Comparison of ENCODE assay signal across 11 cellular contexts in genomic region chr1:93567255-93567918, GRCh38.
A peak's percentile ranks its signal among the peaks of the same experiment; 100 is the strongest.
DNase-seq lines count a peak whose midpoint lies in the region; ATAC-seq and TF ChIP-seq lines count a peak whose summit lies in the region.
"Had no signal": no experiment of that assay in that cellular context is flagged by ENCODE, and none has a peak within 500 bp of the region (broad histone marks: within the 10 kb centered on the region; RNA-seq: fewer than 3 reads in every experiment).

No MANE protein-coding gene starts in this region.

- H2BK120ac ChIP-seq in mesenchymal stem cell (ENCODE audit: low read depth, low read length), result no peak overlapping the region

- H4K8ac ChIP-seq in mesenchymal stem cell (ENCODE audit: low read length), result no peak overlapping the region

- H3K4me3 Mint-ChIP-seq in endothelial cell (ENCODE audit: unreplicated experiment), result peak overlapping the region; percentile 16

- TF ChIP-seq CTCF in NB4 (IDR thresholded peaks at IDR 0.05; ENCODE audit: low read depth, low read length) (no peak), endothelial cell (IDR thresholded peaks at IDR 0.05; ENCODE audit: unreplicated experiment) (no peak)

- H3K4me1 Mint-ChIP-seq in endothelial cell (ENCODE audit: unreplicated experiment), result peaks cover 31% of the 10 kb centered on the region

- no peak overlapping the region for H2BK15ac ChIP-seq in mesenchymal stem cell (ENCODE audit: low read depth, poor library complexity, severe bottlenecking)

- H3K4me1 ChIP-seq in mesenchymal stem cell (ENCODE audit: control insufficient read depth, insufficient read depth, low read depth, low read length), result peaks cover 4% of the 10 kb centered on the region

- no peak overlapping the region for H4K91ac ChIP-seq in mesenchymal stem cell (ENCODE audit: low read length)

- TF ChIP-seq POLR2A in NB4 (IDR thresholded peaks at IDR 0.05; ENCODE audit: extremely low read depth, insufficient read length), result no peak

- H3K27ac ChIP-seq in mesenchymal stem cell (ENCODE audit: low read length, poor library complexity, severe bottlenecking), result peak overlapping the region; percentile 17
- H3K27ac ChIP-seq: SK-N-MC had no signal

- peak overlapping the region in 1 of 2 experiments; percentile 67 for H3K18ac ChIP-seq in mesenchymal stem cell (ENCODE audit: low read depth in 1 of 2, low read length in 2 of 2)

- ATAC-seq in HG02840 (IDR thresholded peaks at IDR 0.05; ENCODE audit: low FRiP score, unreplicated experiment), result no peak

- WGBS in mesenchymal stem cell, result 67% methylated on average over 15 of the region's 15 CpGs

- H3K14ac ChIP-seq in mesenchymal stem cell (ENCODE audit: low read length in 2 of 2), result no peak overlapping the region

- no peak overlapping the region for H2AK5ac ChIP-seq in mesenchymal stem cell (ENCODE audit: low read length, severe bottlenecking)

- peak overlapping the region; percentile 55 for H3K9ac ChIP-seq in mesenchymal stem cell (ENCODE audit: low read length)
- H3K9ac ChIP-seq: BLaER1 treated with 17β-estradiol and CSF1 and Interleukin-3, amounts not matched to agents 10 nM and 100 nM had no signal

- no peaks in the 10 kb centered on the region for H3K9me3 Mint-ChIP-seq in endothelial cell (ENCODE audit: unreplicated experiment)

- H3K9me3 ChIP-seq in mesenchymal stem cell (ENCODE audit: control insufficient read depth, low read length), result no peaks in the 10 kb centered on the region
- H3K9me3 ChIP-seq: BLaER1 treated with 17β-estradiol and CSF1 and Interleukin-3, amounts not matched to agents 10 nM and 100 nM had no signal

- peaks cover 19% of the 10 kb centered on the region for H3K27me3 Mint-ChIP-seq in endothelial cell (ENCODE audit: unreplicated experiment)

- H3K36me3 ChIP-seq in mesenchymal stem cell (ENCODE audit: control insufficient read depth in 1 of 2, insufficient read depth in 2 of 2, low read depth in 1 of 2, low read length in 2 of 2), result peaks cover 46 to 87% of the 10 kb centered on the region in 2 experiments

- no peak overlapping the region for H2AFZ ChIP-seq in mesenchymal stem cell (ENCODE audit: low read depth, low read length)

- H3K27ac Mint-ChIP-seq in endothelial cell (ENCODE audit: unreplicated experiment), result peak overlapping the region; percentile 85

- H3K4ac ChIP-seq in mesenchymal stem cell (ENCODE audit: low read depth in 1 of 2, low read length in 2 of 2), result no peak overlapping the region

- H2BK5ac ChIP-seq in mesenchymal stem cell (ENCODE audit: low read depth, low read length, poor library complexity, severe bottlenecking), result no peak overlapping the region

- H3K4me2 ChIP-seq in mesenchymal stem cell (ENCODE audit: low read length, poor library complexity, severe bottlenecking), result no peak overlapping the region

- H2BK12ac ChIP-seq in mesenchymal stem cell (ENCODE audit: low read length in 2 of 2), result peak overlapping the region; percentile 62 to 67

- H3K79me1 ChIP-seq in mesenchymal stem cell (replicated peaks; ENCODE audit: low read length, poor library complexity, severe bottlenecking), result peaks cover 21% of the 10 kb centered on the region

- H3K23ac ChIP-seq in mesenchymal stem cell (ENCODE audit: low read length in 2 of 2), result no peak overlapping the region

- H3K36me3 Mint-ChIP-seq in endothelial cell (ENCODE audit: low read depth, unreplicated experiment), result peaks cover 25% of the 10 kb centered on the region

- H3K4me3 ChIP-seq in NB4 (ENCODE audit: low read depth, low read length), result no peak overlapping the region
- no peak overlapping the region for H3K4me3 ChIP-seq in mesenchymal stem cell (ENCODE audit: insufficient read depth in 1 of 2, low read depth in 1 of 2, low read length in 2 of 2)
- H3K4me3 ChIP-seq: BLaER1 treated with 17β-estradiol and CSF1 and Interleukin-3, amounts not matched to agents 10 nM and 100 nM; SK-N-MC had no signal

- H3K27me3 ChIP-seq in mesenchymal stem cell (ENCODE audit: control insufficient read depth in 1 of 2, insufficient read depth in 1 of 2, low read length in 2 of 2), result no peaks in the 10 kb centered on the region
- H3K27me3 ChIP-seq: BLaER1 treated with 17β-estradiol and CSF1 and Interleukin-3, amounts not matched to agents 10 nM and 100 nM had no signal

- DNase-seq in ACHN (peak; percentile 35), NB4 (ENCODE audit: low read depth) (peak; percentile 41), endothelial cell (ENCODE audit: low spot score) (no peak), mesenchymal stem cell (peak; percentile 96), iPS-NIHi11 (ENCODE audit: low spot score) (no peak), activated T-cell treated with anti-CD3 and anti-CD28 coated beads for 4 hours (no peak), superior temporal gyrus (ENCODE audit: extremely low spot score) (no peak)
- DNase-seq: activated naive CD4-positive, alpha-beta T cell had no signal

- in situ Hi-C loops in ACHN (cut with HindIII; ENCODE audit: low pct_ligation_motif_present, low pct_unique_long_range_greater_than_20kb, low sequenced_read_pairs), result no loop called here

Comparison
In these comparisons a context has a peak if more than half of its experiments do, and no peak if none do; other contexts are left out.
1. DNase-seq: peak in ACHN (single experiment), NB4 (single experiment) and mesenchymal stem cell (single experiment); none in endothelial cell (single experiment), iPS-NIHi11 (single experiment), activated T-cell treated with anti-CD3 and anti-CD28 coated beads for 4 hours (single experiment) and superior temporal gyrus (single experiment).